In genomic region chr16:10405386-10405939, GRCh38 we compare ENCODE assay signal across 20 cellular contexts. TPM values are rescaled to one million over a fixed set of nuclear protein-coding genes. Genes with fewer than 3 reads are reported as not detected.
DNase-seq lines count a peak whose midpoint lies in the region; ATAC-seq, FAIRE-seq and TF ChIP-seq lines count a peak whose summit lies in the region.
"Had no signal": no experiment of that assay in that cellular context is flagged by ENCODE, and none has a peak within 500 bp of the region (broad histone marks: within the 10 kb centered on the region; RNA-seq: fewer than 3 reads in every experiment).

No MANE protein-coding gene starts in this region.

- H3K9ac ChIP-seq in K562 (ENCODE audit: insufficient read depth in 1 of 2, low read depth in 2 of 2, low read length in 2 of 2), result no peak overlapping the region
- H3K9ac ChIP-seq: parathyroid adenoma had no signal

- no peak for TF ChIP-seq POLR2A in K562 (conservative IDR thresholded peaks at IDR 0.05)

- no peaks in the 10 kb centered on the region for H3K9me1 ChIP-seq in K562 (ENCODE audit: control insufficient read depth, insufficient read depth, low read length)

- peak overlapping the region; percentile 46; the same call in 1 of the 2 replicates for H3K4me2 ChIP-seq in K562 (ENCODE audit: insufficient read depth, low read length)

- DNase-seq in LoVo (ENCODE audit: low spot score) (peak; percentile 38), K562 (ENCODE audit: extremely low read depth in 1 of 4, low spot score in 3 of 4) (peak; percentile 31 to 86 (median 45)), left cardiac atrium (no peak), pulmonary artery endothelial cell (ENCODE audit: low read depth, low spot score) (peak; percentile 83), amygdala (lab: John Stamatoyannopoulos, UW) (no peak)
- DNase-seq in activated CD8-positive, alpha-beta memory T cell treated with anti-CD3 and anti-CD28 coated beads, Interleukin-2, amount 10 ng/mL, durations not matched to agents 7 days and 5 days, result no peak
- DNase-seq: activated CD4-positive, alpha-beta T cell treated with anti-CD3 and anti-CD28 coated beads, Interleukin-2, amount 10 ng/mL, durations not matched to agents 7 days and 5 days; activated T-cell treated with anti-CD3 and anti-CD28 coated beads for 4 hours; AML-193; GDM1; glutamatergic neuron; H7; kidney; NCI-H1048; SIG-M5; stomach had no signal

- peaks cover 31% of the 10 kb centered on the region for H3K9me3 ChIP-seq in K562 (replicated peaks; ENCODE audit: control insufficient read depth, insufficient read depth, low read depth, low read length)

- TF ChIP-seq RAD21 in K562 (CRISPR knock-in tag; conservative IDR thresholded peaks at IDR 0.05 in 1 of 2, IDR thresholded peaks at IDR 0.05 in 1 of 2), result peak in 1 of 2 experiments; percentile 22; a peak in 1 of 4 replicates

- H3K27me3 Mint-ChIP-seq in activated CD8-positive, alpha-beta memory T cell treated with anti-CD3 and anti-CD28 coated beads, Interleukin-2, amount 10 ng/mL, durations not matched to agents 7 days and 5 days, result no peaks in the 10 kb centered on the region
- H3K27me3 Mint-ChIP-seq: activated CD4-positive, alpha-beta T cell treated with anti-CD3 and anti-CD28 coated beads, Interleukin-2, amount 10 ng/mL, durations not matched to agents 7 days and 5 days had no signal

- peaks cover 79% of the 10 kb centered on the region for H3K79me2 ChIP-seq in K562 (ENCODE audit: control insufficient read depth, insufficient read depth, low read length)
- H3K79me2 ChIP-seq: parathyroid adenoma had no signal

- H3K4me1 ChIP-seq in K562 (replicated peaks in 1 of 2; ENCODE audit: control insufficient read depth in 2 of 2, insufficient read depth in 2 of 2, low read length in 2 of 2), result peaks cover 6 to 12% of the 10 kb centered on the region in 2 experiments; a peak in 3 of 5 replicates
- H3K4me1 ChIP-seq: parathyroid adenoma, stomach had no signal

- peak; percentile 76 for FAIRE-seq in K562 (lab: Jason Lieb, UNC)
- FAIRE-seq: kidney had no signal

- CTCF ChIA-PET in K562 (lab: Yijun Ruan, JAX; ENCODE audit: low intra/inter-chr PET ratio), result no interaction called here
- CTCF ChIA-PET in activated CD8-positive, alpha-beta memory T cell treated with anti-CD3 and anti-CD28 coated beads, Interleukin-2, amount 10 ng/mL, durations not matched to agents 7 days and 5 days (lab: Charles Lee), result no interaction called here

- peak overlapping the region; percentile 29 for H3K27ac ChIP-seq in K562 (ENCODE audit: extremely low read depth, low read depth, low read length)
- H3K27ac ChIP-seq: epithelial cell of prostate, parathyroid adenoma, stomach had no signal

- H3K4me3 ChIP-seq in K562, result no peak overlapping the region
- H3K4me3 ChIP-seq: stomach had no signal

- peaks cover 32% of the 10 kb centered on the region for H3K9me3 Mint-ChIP-seq in activated CD8-positive, alpha-beta memory T cell treated with anti-CD3 and anti-CD28 coated beads, Interleukin-2, amount 10 ng/mL, durations not matched to agents 7 days and 5 days (ENCODE audit: low read depth)

- ATAC-seq in K562 (peak; percentile 82), left cardiac atrium (peak; percentile 34 to 51), GM18858 (IDR thresholded peaks at IDR 0.05; ENCODE audit: unreplicated experiment) (no peak)
- ATAC-seq in activated CD8-positive, alpha-beta memory T cell treated with anti-CD3 and anti-CD28 coated beads, Interleukin-2, amount 10 ng/mL, durations not matched to agents 7 days and 5 days, result no peak
- ATAC-seq: activated naive CD4-positive, alpha-beta T cell treated with anti-CD3 and anti-CD28 coated beads, Interleukin-2, amount 50 U/mL, for 72 hours had no signal

- peaks cover 69% of the 10 kb centered on the region for H3K36me3 Mint-ChIP-seq in activated CD8-positive, alpha-beta memory T cell treated with anti-CD3 and anti-CD28 coated beads, Interleukin-2, amount 10 ng/mL, durations not matched to agents 7 days and 5 days

- in situ Hi-C loops in K562 (cut with MboI), result no loop called here

- no peak overlapping the region for H2AFZ ChIP-seq in K562 (ENCODE audit: low read depth, low read length)
- H2AFZ ChIP-seq: parathyroid adenoma had no signal

- H3K4me1 Mint-ChIP-seq in activated CD8-positive, alpha-beta memory T cell treated with anti-CD3 and anti-CD28 coated beads, Interleukin-2, amount 10 ng/mL, durations not matched to agents 7 days and 5 days, result no peaks in the 10 kb centered on the region

- H3K4me3 Mint-ChIP-seq in activated CD8-positive, alpha-beta memory T cell treated with anti-CD3 and anti-CD28 coated beads, Interleukin-2, amount 10 ng/mL, durations not matched to agents 7 days and 5 days, result no peak overlapping the region
- H3K4me3 Mint-ChIP-seq: activated CD4-positive, alpha-beta T cell treated with anti-CD3 and anti-CD28 coated beads, Interleukin-2, amount 10 ng/mL, durations not matched to agents 7 days and 5 days had no signal

- peaks cover 34% of the 10 kb centered on the region for H3K36me3 ChIP-seq in K562 (ENCODE audit: control insufficient read depth, insufficient read depth, low read length)

- no peaks in the 10 kb centered on the region for H3K27me3 ChIP-seq in K562 (ENCODE audit: control insufficient read depth in 2 of 2, insufficient read depth in 2 of 2, low read length in 2 of 2)
- H3K27me3 ChIP-seq: stomach had no signal

- no TSS peak for BruUV-seq in K562 (replicated peaks; lab: Mats Ljungman, UMichigan)

- POLR2A ChIA-PET in K562 (lab: Yijun Ruan, JAX), result interaction anchor here (0.6 kb wide), 3 partner anchors 11 to 178 kb away, joined by 3 to 4 read pairs (median 3); no protein-coding TSS in a partner anchor

- TF ChIP-seq CTCF in K562 (IDR thresholded peaks at IDR 0.05 in 2 of 3, conservative IDR thresholded peaks at IDR 0.05 in 1 of 3; ENCODE audit: insufficient read depth in 2 of 3, low read depth in 1 of 3, low read length in 3 of 3), result no peak

- H4K20me1 ChIP-seq in K562 (replicated peaks; ENCODE audit: control insufficient read depth, insufficient read depth, low read length), result no peaks in the 10 kb centered on the region

- H3K27ac Mint-ChIP-seq in activated CD8-positive, alpha-beta memory T cell treated with anti-CD3 and anti-CD28 coated beads, Interleukin-2, amount 10 ng/mL, durations not matched to agents 7 days and 5 days, result no peak overlapping the region
- H3K27ac Mint-ChIP-seq: activated CD4-positive, alpha-beta T cell treated with anti-CD3 and anti-CD28 coated beads, Interleukin-2, amount 10 ng/mL, durations not matched to agents 7 days and 5 days; activated naive CD4-positive, alpha-beta T cell treated with anti-CD3 and anti-CD28 coated beads, Interleukin-2, amount 50 U/mL, for 72 hours had no signal

- WGBS in K562 (ENCODE audit: insufficient coverage, low coverage, missing lambda C conversion rate), result 4% methylated on average over 4 of the region's 4 CpGs

- intact Hi-C loops in K562 (cut with micrococcal nuclease) (no loop called here), left cardiac atrium (cut with DNase I) (no loop called here)

- TF ChIP-seq EP300 in K562 (IDR thresholded peaks at IDR 0.05; ENCODE audit: low read length), result peak; percentile 84

TF ChIP-seq in K562, 482 proteins besides CTCF, POLR2A, EP300 and RAD21 (continues in another document):
- TF ChIP-seq SREBF1 (IDR thresholded peaks at IDR 0.05; ENCODE audit: borderline replicate concordance, low read depth, low read length) (no peak), ZNF740 (CRISPR knock-in tag; IDR thresholded peaks at IDR 0.05) (no peak), ZNF740 (tag; IDR thresholded peaks at IDR 0.05) (no peak), SNRNP70 (optimal IDR thresholded peaks at IDR 0.05; ENCODE audit: low read depth, low read length) (no peak), HNRNPL (IDR thresholded peaks at IDR 0.05; ENCODE audit: low read depth, low read length) (no peak), ZNF77 (CRISPR knock-in tag; IDR thresholded peaks at IDR 0.05) (no peak), CBX3 (IDR thresholded peaks at IDR 0.05; ENCODE audit: borderline replicate concordance in 1 of 2, low read length in 2 of 2) (no peak; a peak in 1 of 3 replicates), SUPT5H (IDR thresholded peaks at IDR 0.05) (no peak), ZNF583 (CRISPR knock-in tag; IDR thresholded peaks at IDR 0.05) (no peak), GTF2E2 (tag; IDR thresholded peaks at IDR 0.05) (no peak)

RNA-seq across cellular contexts. Expression of gene ATF7IP2, which starts 19.6 kb away (rescaled TPM):
- 246 and 608 TPM in 2 replicates for total RNA-seq in K562 (2011; cell fraction: chromatin; rRNA removed; ENCODE audit: low replicate concordance)
- total RNA-seq in K562 (2011; cell fraction: nucleolus; rRNA removed), result 106 and 143 TPM in 2 replicates
- total RNA-seq in K562 (2011; cell fraction: nucleoplasm; rRNA removed), result 321 and 392 TPM in 2 replicates
- 107 and 134 TPM in 2 replicates for total RNA-seq in K562 (2014; rRNA removed)
- 196 and 231 TPM in 2 replicates for total RNA-seq in K562 (2014; rRNA removed; fragmentation: Illumina TruSeq; extraction: Trizol)
- 156 and 162 TPM in 2 replicates for total RNA-seq in K562 (2015; rRNA removed; fragmentation: Illumina TruSeq; extraction: Trizol)
- 131 and 138 TPM in 2 replicates for total RNA-seq in K562 (2021)
- 152 and 185 TPM in 2 replicates for polyA plus RNA-seq in K562 (2011; rRNA removed)
- 52.5 and 114 TPM in 2 replicates for polyA plus RNA-seq in K562 (2011; cell fraction: cytosol; rRNA removed)
- 181 and 232 TPM in 2 replicates for polyA plus RNA-seq in K562 (2011; cell fraction: nucleus; rRNA removed)
- polyA plus RNA-seq in K562 (2012), result 165 and 294 TPM in 2 replicates
- 214 and 273 TPM in 2 replicates for polyA plus RNA-seq in K562 (2014; fragmentation: Illumina TruSeq; extraction: Trizol)
- 100 to 1,000 TPM; 352 to 511 TPM for polyA plus RNA-seq in K562 (2014; fragmentation: Nextera tagmentation; extraction: Ambion mirVana)
- 449 and 515 TPM in 2 replicates for polyA plus RNA-seq in K562 (2014; rRNA removed)
- 177 and 221 TPM in 2 replicates for polyA minus RNA-seq in K562 (2011; rRNA and poly(A)+ RNA removed)
- 16.4 and 17.5 TPM in 2 replicates for polyA minus RNA-seq in K562 (2011; cell fraction: cytosol; rRNA and poly(A)+ RNA removed)
- polyA minus RNA-seq in K562 (2011; cell fraction: nucleus; rRNA and poly(A)+ RNA removed), result 56.8 and 112 TPM in 2 replicates
- total RNA-seq in left cardiac atrium, result 10 to 100 TPM; 24.8 to 28.9 TPM
- total RNA-seq in pulmonary artery endothelial cell, result 6.1 and 8.1 TPM in 2 replicates
- 10 to 100 TPM; 17.7 to 18.7 TPM for total RNA-seq in activated CD8-positive, alpha-beta memory T cell treated with anti-CD3 and anti-CD28 coated beads, Interleukin-2, amount 10 ng/mL, durations not matched to agents 7 days and 5 days

Comparison
In these comparisons a context has a peak if more than half of its experiments do, and no peak if none do; other contexts are left out.
1. DNase-seq: peak in LoVo (single experiment), K562 (4 of 4) and pulmonary artery endothelial cell (single experiment); none in left cardiac atrium (single experiment), amygdala (0 of 56) and activated CD8-positive, alpha-beta memory T cell treated with anti-CD3 and anti-CD28 coated beads, Interleukin-2, amount 10 ng/mL, durations not matched to agents 7 days and 5 days (single experiment).
2. ATAC-seq: peak in K562 (single experiment) and left cardiac atrium (2 of 2); none in GM18858 (single experiment) and activated CD8-positive, alpha-beta memory T cell treated with anti-CD3 and anti-CD28 coated beads, Interleukin-2, amount 10 ng/mL, durations not matched to agents 7 days and 5 days (single experiment).